Comparison of ENCODE assay signal across 1 cellular context in the genomic region with DNA sequence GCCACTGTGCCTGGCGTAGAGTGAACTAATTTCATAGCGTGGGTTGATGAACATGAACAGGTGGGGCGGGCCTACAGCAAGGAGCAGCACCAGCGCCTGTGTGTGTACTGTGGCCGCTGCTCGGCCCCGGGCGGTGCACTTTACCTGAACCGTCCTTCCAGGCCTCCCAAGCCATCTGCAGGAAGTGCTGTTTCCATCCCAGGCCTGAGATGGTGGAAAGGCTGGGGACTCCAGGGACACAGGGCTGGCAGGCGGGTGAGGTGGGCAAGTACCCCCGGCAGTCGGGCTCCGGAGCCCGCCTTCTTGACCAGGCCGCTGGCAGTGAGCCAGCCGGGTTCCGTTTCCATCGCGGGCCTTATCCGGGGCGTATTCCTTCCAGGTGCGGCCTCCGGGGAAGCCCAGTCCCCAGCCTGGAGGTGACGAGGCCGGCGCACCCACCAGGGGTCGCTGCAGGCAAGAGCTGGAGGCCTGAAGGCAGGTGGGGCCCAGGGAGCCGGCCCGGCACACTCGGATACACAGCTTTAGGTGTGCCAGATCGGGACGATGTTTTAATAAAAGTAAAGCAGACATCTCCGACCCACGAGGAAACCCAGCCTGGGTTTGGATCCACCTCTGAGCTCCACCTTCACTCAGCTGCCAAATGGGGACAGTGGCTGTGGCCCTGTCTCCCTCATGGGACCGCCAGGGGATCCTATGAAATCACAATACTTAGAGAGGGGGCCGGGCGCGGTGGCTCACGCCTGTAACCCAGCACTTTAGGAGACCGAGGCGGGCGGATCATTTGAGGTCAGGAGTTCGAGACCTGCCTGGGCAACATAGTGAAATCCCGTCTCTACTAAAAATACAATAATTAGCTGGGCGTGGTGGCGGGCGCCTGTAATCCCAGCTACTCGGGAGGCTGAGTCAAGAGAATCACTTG.
TF ChIP-seq lines count a peak whose summit lies in the region.

No MANE protein-coding gene starts in this region.

TF ChIP-seq in GM12878, 131 proteins besides CTCF, POLR2A, EP300 and RAD21 (continued from another document):
- no peak for TF ChIP-seq MLLT1 (IDR thresholded peaks at IDR 0.05)
- TF ChIP-seq ZNF592 (IDR thresholded peaks at IDR 0.05) = no peak
- no peak for TF ChIP-seq HDGF (IDR thresholded peaks at IDR 0.05)
- TF ChIP-seq ZBTB33 (IDR thresholded peaks at IDR 0.05) = no peak
- TF ChIP-seq SP1 (IDR thresholded peaks at IDR 0.05; ENCODE audit: low read depth, low read length) = no peak
- no peak for TF ChIP-seq PAX5 (IDR thresholded peaks at IDR 0.05; ENCODE audit: borderline replicate concordance, low read depth, low read length)
- no peak for TF ChIP-seq TAF1 (IDR thresholded peaks at IDR 0.05; ENCODE audit: borderline replicate concordance, low read depth, low read length)
- no peak for TF ChIP-seq RFX5 (IDR thresholded peaks at IDR 0.05; ENCODE audit: low read depth, low read length)
- TF ChIP-seq SRF (IDR thresholded peaks at IDR 0.05; ENCODE audit: low read depth in 2 of 2, low read length in 2 of 2) = peak; percentile 80 to 87
- no peak for TF ChIP-seq MXI1 (IDR thresholded peaks at IDR 0.05; ENCODE audit: low read depth, low read length)
- peak; percentile 82 for TF ChIP-seq SMC3 (IDR thresholded peaks at IDR 0.05; ENCODE audit: borderline replicate concordance, low read length)
- TF ChIP-seq GATAD2B (conservative IDR thresholded peaks at IDR 0.05; ENCODE audit: low read depth) = 0 out of 2 replicates have a peak, but pooled peaks have one; percentile 47
- TF ChIP-seq MYB (IDR thresholded peaks at IDR 0.05; ENCODE audit: borderline replicate concordance, low read depth, low read length) = no peak
- TF ChIP-seq SUPT20H (IDR thresholded peaks at IDR 0.05; ENCODE audit: borderline replicate concordance, control insufficient read depth, low read depth, low read length) = no peak
- TF ChIP-seq YY1 (IDR thresholded peaks at IDR 0.05; ENCODE audit: low read depth, low read length) = peak; percentile 59; the same call in 1 of the 2 replicates
- no peak for TF ChIP-seq CUX1 (IDR thresholded peaks at IDR 0.05; ENCODE audit: insufficient replicate concordance, low read depth, low read length)
- TF ChIP-seq TCF12 (IDR thresholded peaks at IDR 0.05; ENCODE audit: low read depth, low read length) = 0 out of 2 replicates have a peak, but pooled peaks have one; percentile 38
- TF ChIP-seq, protein P1, sequence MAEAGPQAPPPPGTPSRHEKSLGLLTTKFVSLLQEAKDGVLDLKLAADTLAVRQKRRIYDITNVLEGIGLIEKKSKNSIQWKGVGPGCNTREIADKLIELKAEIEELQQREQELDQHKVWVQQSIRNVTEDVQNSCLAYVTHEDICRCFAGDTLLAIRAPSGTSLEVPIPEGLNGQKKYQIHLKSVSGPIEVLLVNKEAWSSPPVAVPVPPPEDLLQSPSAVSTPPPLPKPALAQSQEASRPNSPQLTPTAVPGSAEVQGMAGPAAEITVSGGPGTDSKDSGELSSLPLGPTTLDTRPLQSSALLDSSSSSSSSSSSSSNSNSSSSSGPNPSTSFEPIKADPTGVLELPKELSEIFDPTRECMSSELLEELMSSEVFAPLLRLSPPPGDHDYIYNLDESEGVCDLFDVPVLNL (IDR thresholded peaks at IDR 0.05; ENCODE audit: low read depth, low read length) = no peak
- TF ChIP-seq MEF2A (IDR thresholded peaks at IDR 0.05; ENCODE audit: insufficient read depth, low read depth, low read length) = no peak
